8 cellular contexts compared by ENCODE assay signal in the genomic region with DNA sequence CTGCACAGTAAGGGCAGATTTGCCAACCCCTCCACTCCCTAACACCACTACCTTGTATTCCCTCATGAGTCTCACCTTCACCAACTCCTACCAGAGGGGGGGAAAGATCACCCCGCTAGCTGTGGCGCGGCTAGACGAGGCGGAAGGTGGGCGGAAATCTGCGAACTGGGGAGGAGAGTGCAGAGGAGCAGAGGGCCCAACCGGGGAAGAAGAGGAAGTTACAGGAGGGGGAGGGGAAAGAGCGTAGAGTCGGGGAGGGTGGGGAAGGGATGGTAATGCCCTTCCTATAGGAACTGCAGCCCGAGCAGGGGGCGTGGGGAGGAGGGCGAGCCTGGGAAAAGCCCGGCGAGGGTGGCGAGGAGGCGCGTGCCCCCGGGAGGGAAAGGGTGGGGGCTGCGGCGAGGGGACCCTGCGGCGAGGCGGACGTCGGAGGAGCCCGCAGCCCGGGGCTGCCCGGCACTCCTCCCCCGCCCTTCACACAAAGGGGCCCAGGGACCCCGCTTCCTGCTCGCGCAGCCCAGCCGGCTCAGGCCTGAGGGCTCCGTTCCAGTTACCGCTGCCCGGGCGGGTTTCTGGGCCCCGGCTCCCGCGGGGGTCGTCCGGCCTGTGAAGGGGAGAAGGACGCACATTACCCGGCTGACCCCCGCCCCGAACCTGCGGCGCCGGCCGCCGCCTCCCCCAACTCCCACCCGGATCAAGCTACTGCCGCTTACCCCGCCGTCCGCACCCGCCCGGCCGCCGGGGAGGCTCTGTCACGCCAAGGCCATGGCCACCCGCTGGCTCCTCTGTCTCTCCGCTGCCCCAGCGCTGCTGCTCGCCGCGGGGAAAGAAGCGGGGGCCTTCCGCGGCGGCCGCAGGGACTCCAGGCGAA. TPM values are rescaled to one million over a fixed set of nuclear protein-coding genes. Genes with fewer than 3 reads are reported as not detected.
DNase-seq lines count a peak whose midpoint lies in the region; ATAC-seq and TF ChIP-seq lines count a peak whose summit lies in the region.

No MANE protein-coding gene starts in this region.

- H3K4me3 ChIP-seq in AG10803 (ENCODE audit: low read length), result peak overlapping the region; percentile 75

- peak; percentile 60 for TF ChIP-seq POLR2A in GM19099 (IDR thresholded peaks at IDR 0.05; ENCODE audit: extremely low read depth, insufficient read length, low read depth)

- intact Hi-C loops in left colon (cut with DNase I, micrococcal nuclease), result no loop called here

- DNase-seq in AG10803 (ENCODE audit: low read depth) (peak; percentile 64), NCI-H446 treated with DMSO at 0.1 percent for 48 hours (lab: John Stamatoyannopoulos, UW) (peak; percentile 1), cerebellum (ENCODE audit: low spot score) (peak; percentile 40), left colon (peak; percentile 69 to 76)
- peak; percentile 65 for DNase-seq in activated CD4-positive, alpha-beta T cell treated with anti-CD3 and anti-CD28 coated beads for 1 hour
- peak; percentile 75 for DNase-seq in stimulated activated CD4-positive, alpha-beta T cell treated with anti-CD3 and anti-CD28 coated beads, Interleukin-1b, Interleukin-23, amount 100 ng/mL, for 48 hours

- TF ChIP-seq CTCF in AG10803 (conservative IDR thresholded peaks at IDR 0.05; ENCODE audit: low read length), result no peak

- ATAC-seq in HG03354 (IDR thresholded peaks at IDR 0.05; ENCODE audit: poor library complexity, severe bottlenecking, unreplicated experiment) (peak; percentile 74), left colon (peak; percentile 78)

RNA-seq across cellular contexts. Expression of gene RAP2C, which starts 1.8 kb away (rescaled TPM):
- total RNA-seq in cerebellum (13.3 TPM), left colon (10 to 100 TPM; 25.3 to 29.9 TPM)

Comparison
In these comparisons a context has a peak if more than half of its experiments do, and no peak if none do; other contexts are left out.
1. Peak in every context shown above with its lines: DNase-seq, ATAC-seq and H3K4me3 ChIP-seq.
2. DNase-seq: peak in every context shown above with its lines; median percentile 75 in stimulated activated CD4-positive, alpha-beta T cell treated with anti-CD3 and anti-CD28 coated beads, Interleukin-1b, Interleukin-23, amount 100 ng/mL, for 48 hours; 72 in left colon; 65 in activated CD4-positive, alpha-beta T cell treated with anti-CD3 and anti-CD28 coated beads for 1 hour; 64 in AG10803; 40 in cerebellum; 1 in NCI-H446 treated with DMSO at 0.1 percent for 48 hours.